ENCODE assay signal across 27 cellular contexts in genomic region chr12:30278401-30278800, GRCh38.
"Had no signal": no experiment of that assay in that cellular context is flagged by ENCODE, and none has a peak within 500 bp of the region (broad histone marks: within the 10 kb centered on the region; RNA-seq: fewer than 3 reads in every experiment).

No MANE protein-coding gene starts in this region.

- DNase-seq: activated CD4-positive, alpha-beta memory T cell treated with anti-CD3 and anti-CD28 coated beads for 36 hours; activated CD4-positive, alpha-beta T cell treated with anti-CD3 and anti-CD28 coated beads for 36 hours; activated CD4-positive, alpha-beta T cell treated with anti-CD3 and anti-CD28 coated beads, Interleukin-2, amount 10 ng/mL, durations not matched to agents 24 days and 14 days; activated CD4-positive, CD25-positive, alpha-beta regulatory T cell; activated CD4-positive, CD25-positive, alpha-beta regulatory T cell treated with anti-CD3 and anti-CD28 coated beads, Interleukin-2, amount 50 U/mL, for 72 hours; activated CD8-positive, alpha-beta memory T cell treated with anti-CD3 and anti-CD28 coated beads, Interleukin-2, amount 10 ng/mL, durations not matched to agents 7 days and 5 days; activated CD8-positive, alpha-beta memory T cell treated with anti-CD3 and anti-CD28 coated beads, Interleukin-2, amount 50 U/mL, for 4 hours; activated CD8-positive, alpha-beta T cell treated with anti-CD3 and anti-CD28 coated beads, Interleukin-2, amount 10 ng/mL, durations not matched to agents 7 days and 5 days; activated effector memory CD4-positive, alpha-beta T cell treated with anti-CD3 and anti-CD28 coated beads, Interleukin-2, amount 50 U/mL, for 16 hours; activated naive CD4-positive, alpha-beta T cell treated with anti-CD3 and anti-CD28 coated beads for 36 hours; activated naive CD8-positive, alpha-beta T cell treated with anti-CD3 and anti-CD28 coated beads for 36 hours; activated naive CD8-positive, alpha-beta T cell treated with anti-CD3 and anti-CD28 coated beads, Interleukin-2, amount 50 U/mL, for 24 hours; activated T-cell treated with anti-CD3 and anti-CD28 coated beads, Interleukin-2, amount 50 U/mL, for 1 hour; activated T-cell treated with anti-CD3 and anti-CD28 coated beads, Interleukin-2, amount 50 U/mL, for 48 hours; adrenal gland; aorta; body of pancreas; cerebellar nuclear complex; effector memory CD4-positive, alpha-beta T cell; endodermal cell; foreskin fibroblast; glutamatergic neuron; heart left ventricle; T-helper 2 cell had no signal

- H3K4me3 ChIP-seq: adrenal gland, body of pancreas, coronary artery, dorsolateral prefrontal cortex, heart left ventricle had no signal

- H3K27ac ChIP-seq: adrenal gland, body of pancreas, coronary artery, dorsolateral prefrontal cortex, heart left ventricle had no signal

- H3K36me3 ChIP-seq: adrenal gland, heart left ventricle had no signal

- ATAC-seq: activated CD4-positive, alpha-beta T cell treated with anti-CD3 and anti-CD28 coated beads for 36 hours; activated CD8-positive, alpha-beta memory T cell treated with anti-CD3 and anti-CD28 coated beads, Interleukin-2, amount 10 ng/mL, durations not matched to agents 7 days and 5 days; activated CD8-positive, alpha-beta T cell treated with anti-CD3 and anti-CD28 coated beads, Interleukin-2, amount 10 ng/mL, durations not matched to agents 7 days and 5 days; activated naive CD8-positive, alpha-beta T cell treated with anti-CD3 and anti-CD28 coated beads, Interleukin-2, amount 50 U/mL, for 24 hours; body of pancreas; esophagus mucosa; heart left ventricle had no signal

- H3K27me3 ChIP-seq: adrenal gland, body of pancreas, dorsolateral prefrontal cortex, heart left ventricle had no signal

- H3K9me3 ChIP-seq: adrenal gland, body of pancreas, heart left ventricle had no signal

- H3K4me1 ChIP-seq: adrenal gland, body of pancreas, heart left ventricle had no signal
